ENCODE assay signal across 18 cellular contexts in the genomic region with DNA sequence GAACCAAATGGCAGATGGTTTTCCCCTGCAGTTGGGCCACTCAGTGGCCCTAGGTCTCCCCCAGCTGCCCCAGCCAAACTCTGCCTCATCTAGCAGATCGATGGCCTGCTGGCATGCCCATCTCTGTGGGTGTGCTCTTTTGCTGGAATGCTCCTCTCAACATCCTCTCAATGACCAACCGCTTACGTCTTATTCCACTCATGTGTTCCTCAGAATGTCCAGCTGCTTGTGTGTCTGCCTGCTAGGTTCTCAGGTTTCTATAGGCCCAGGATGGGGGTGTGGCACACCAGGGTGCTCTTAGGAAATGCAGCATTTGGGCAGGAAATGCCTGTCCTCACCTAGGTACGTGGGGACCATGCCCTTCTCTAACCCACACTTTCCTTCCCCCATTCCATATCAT.
DNase-seq lines count a peak whose midpoint lies in the region; ATAC-seq, FAIRE-seq and TF ChIP-seq lines count a peak whose summit lies in the region.
"Had no signal": no experiment of that assay in that cellular context is flagged by ENCODE, and none has a peak within 500 bp of the region (broad histone marks: within the 10 kb centered on the region; RNA-seq: fewer than 3 reads in every experiment).

No MANE protein-coding gene starts in this region.

- TF ChIP-seq CTCF in bronchial epithelial cell (IDR thresholded peaks at IDR 0.05; ENCODE audit: insufficient read depth, low read length, severe bottlenecking) (no peak), lower lobe of right lung (IDR thresholded peaks at IDR 0.05) (no peak)

- H3K27ac ChIP-seq in lower lobe of right lung, result no peak overlapping the region
- H3K27ac ChIP-seq: 22Rv1, GM23248, HL-60 had no signal

- no peaks in the 10 kb centered on the region for H3K4me1 ChIP-seq in lower lobe of right lung

- FAIRE-seq in bronchial epithelial cell (lab: Jason Lieb, UNC), result peak; percentile 36
- FAIRE-seq: D721Med had no signal

- peak; percentile 39 to 43 for ATAC-seq in lower lobe of right lung
- peak; percentile 19 for ATAC-seq in stimulated activated memory B cell treated with anti-CD40 and anti-IgM and Interleukin-4, amounts not matched to agents 10 μg/mL and 1 μg/mL and 100 μg/mL, for 72 hours
- ATAC-seq in GM18517 (IDR thresholded peaks at IDR 0.05; ENCODE audit: unreplicated experiment), result no peak
- ATAC-seq: CD8-positive, alpha-beta T cell had no signal

- H3K36me3 ChIP-seq in bronchial epithelial cell (ENCODE audit: control insufficient read depth, insufficient read depth, low read length) (no peaks in the 10 kb centered on the region), lower lobe of right lung (no peaks in the 10 kb centered on the region)

- in situ Hi-C loops in G401 (cut with HindIII; ENCODE audit: low sequenced_read_pairs), result no loop called here

- H3K27me3 Mint-ChIP-seq in stimulated activated memory B cell treated with anti-CD40 and anti-IgM and Interleukin-4, amounts not matched to agents 10 μg/mL and 1 μg/mL and 100 μg/mL, for 72 hours, result no peaks in the 10 kb centered on the region

- H3K4me3 ChIP-seq in bronchial epithelial cell (ENCODE audit: low read depth, low read length) (no peak overlapping the region), lower lobe of right lung (no peak overlapping the region)
- H3K4me3 ChIP-seq: GM23248 had no signal

- no peak overlapping the region for H3K27ac Mint-ChIP-seq in stimulated activated memory B cell treated with anti-CD40 and anti-IgM and Interleukin-4, amounts not matched to agents 10 μg/mL and 1 μg/mL and 100 μg/mL, for 72 hours
- H3K27ac Mint-ChIP-seq: CD8-positive, alpha-beta T cell; H9 had no signal

- intact Hi-C loops in lower lobe of right lung (cut with DNase I), result no loop called here

- H3K36me3 Mint-ChIP-seq in stimulated activated memory B cell treated with anti-CD40 and anti-IgM and Interleukin-4, amounts not matched to agents 10 μg/mL and 1 μg/mL and 100 μg/mL, for 72 hours, result no peaks in the 10 kb centered on the region
- H3K36me3 Mint-ChIP-seq: CD14-positive monocyte; CD8-positive, alpha-beta T cell had no signal

- no peaks in the 10 kb centered on the region for H3K9me3 ChIP-seq in lower lobe of right lung

- no peak overlapping the region for H3K4me3 Mint-ChIP-seq in stimulated activated memory B cell treated with anti-CD40 and anti-IgM and Interleukin-4, amounts not matched to agents 10 μg/mL and 1 μg/mL and 100 μg/mL, for 72 hours
- H3K4me3 Mint-ChIP-seq: CD14-positive monocyte; CD8-positive, alpha-beta T cell; H9 had no signal

- H3K9me3 Mint-ChIP-seq in stimulated activated memory B cell treated with anti-CD40 and anti-IgM and Interleukin-4, amounts not matched to agents 10 μg/mL and 1 μg/mL and 100 μg/mL, for 72 hours, result no peaks in the 10 kb centered on the region
- H3K9me3 Mint-ChIP-seq: CD8-positive, alpha-beta T cell; H9 had no signal

- no peaks in the 10 kb centered on the region for H3K4me1 Mint-ChIP-seq in stimulated activated memory B cell treated with anti-CD40 and anti-IgM and Interleukin-4, amounts not matched to agents 10 μg/mL and 1 μg/mL and 100 μg/mL, for 72 hours
- H3K4me1 Mint-ChIP-seq: CD14-positive monocyte had no signal

- peak; percentile 26 for DNase-seq in DMS 273 (lab: John Stamatoyannopoulos, UW; ENCODE audit: unreplicated experiment)
- no peak for DNase-seq in DMS 273 treated with DMSO at 0.1 percent for 48 hours (lab: John Stamatoyannopoulos, UW)
- DNase-seq in bronchial epithelial cell (ENCODE audit: low read depth), result no peak
- DNase-seq in lower lobe of right lung, result no peak
- no peak for DNase-seq in G401 (ENCODE audit: low spot score)
- DNase-seq in hippocampal formation (lab: John Stamatoyannopoulos, UW), result no peak
- DNase-seq: CD8-positive, alpha-beta T cell; COR-L47; DMS53; GM23248; H9; IMR-90 had no signal

- H3K27me3 ChIP-seq in bronchial epithelial cell (ENCODE audit: control insufficient read depth, insufficient read depth, low read length) (no peaks in the 10 kb centered on the region), lower lobe of right lung (ENCODE audit: low read depth) (no peaks in the 10 kb centered on the region)
